ENCODE assay signal across 2 cellular contexts in the genomic region with DNA sequence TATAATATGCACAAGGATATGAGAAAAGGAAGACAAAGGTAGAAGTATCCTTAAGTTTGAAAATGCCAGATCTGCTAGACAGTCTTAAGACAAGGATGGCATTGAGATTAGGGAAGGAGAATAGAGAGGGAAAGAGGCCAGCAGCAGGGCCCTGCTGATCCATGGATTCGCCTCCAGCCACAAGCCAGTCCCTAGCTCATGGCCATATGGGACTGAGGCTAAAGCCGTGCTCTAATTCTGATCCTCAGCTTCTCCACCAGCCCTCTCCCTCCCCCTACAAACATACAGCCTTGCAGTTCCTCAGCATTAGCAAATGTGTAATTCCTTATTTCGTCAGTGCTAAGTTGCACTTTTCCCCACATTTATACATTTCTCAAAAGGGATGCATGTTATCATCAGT.
TF ChIP-seq lines count a peak whose summit lies in the region.

No MANE protein-coding gene starts in this region.

TF ChIP-seq in SK-N-SH, 30 proteins besides CTCF, POLR2A, EP300 and RAD21:
- TF ChIP-seq NRF1 (IDR thresholded peaks at IDR 0.05; ENCODE audit: low read depth, low read length) (no peak), FOXJ3 (CRISPR knock-in tag; IDR thresholded peaks at IDR 0.05) (no peak), FOXM1 (IDR thresholded peaks at IDR 0.05; ENCODE audit: low read depth) (no peak), POLR2AphosphoS5 (IDR thresholded peaks at IDR 0.05; ENCODE audit: low read depth, low read length) (no peak), EZH2phosphoT487 (IDR thresholded peaks at IDR 0.05; ENCODE audit: borderline replicate concordance, low read depth) (no peak)
- TF ChIP-seq, protein P1, sequence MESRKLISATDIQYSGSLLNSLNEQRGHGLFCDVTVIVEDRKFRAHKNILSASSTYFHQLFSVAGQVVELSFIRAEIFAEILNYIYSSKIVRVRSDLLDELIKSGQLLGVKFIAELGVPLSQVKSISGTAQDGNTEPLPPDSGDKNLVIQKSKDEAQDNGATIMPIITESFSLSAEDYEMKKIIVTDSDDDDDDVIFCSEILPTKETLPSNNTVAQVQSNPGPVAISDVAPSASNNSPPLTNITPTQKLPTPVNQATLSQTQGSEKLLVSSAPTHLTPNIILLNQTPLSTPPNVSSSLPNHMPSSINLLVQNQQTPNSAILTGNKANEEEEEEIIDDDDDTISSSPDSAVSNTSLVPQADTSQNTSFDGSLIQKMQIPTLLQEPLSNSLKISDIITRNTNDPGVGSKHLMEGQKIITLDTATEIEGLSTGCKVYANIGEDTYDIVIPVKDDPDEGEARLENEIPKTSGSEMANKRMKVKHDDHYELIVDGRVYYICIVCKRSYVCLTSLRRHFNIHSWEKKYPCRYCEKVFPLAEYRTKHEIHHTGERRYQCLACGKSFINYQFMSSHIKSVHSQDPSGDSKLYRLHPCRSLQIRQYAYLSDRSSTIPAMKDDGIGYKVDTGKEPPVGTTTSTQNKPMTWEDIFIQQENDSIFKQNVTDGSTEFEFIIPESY (IDR thresholded peaks at IDR 0.05; ENCODE audit: borderline replicate concordance, low read depth): no peak
- TF ChIP-seq, protein P2, sequence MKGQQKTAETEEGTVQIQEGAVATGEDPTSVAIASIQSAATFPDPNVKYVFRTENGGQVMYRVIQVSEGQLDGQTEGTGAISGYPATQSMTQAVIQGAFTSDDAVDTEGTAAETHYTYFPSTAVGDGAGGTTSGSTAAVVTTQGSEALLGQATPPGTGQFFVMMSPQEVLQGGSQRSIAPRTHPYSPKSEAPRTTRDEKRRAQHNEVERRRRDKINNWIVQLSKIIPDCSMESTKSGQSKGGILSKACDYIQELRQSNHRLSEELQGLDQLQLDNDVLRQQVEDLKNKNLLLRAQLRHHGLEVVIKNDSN (IDR thresholded peaks at IDR 0.05; ENCODE audit: borderline replicate concordance, low read depth): no peak
- TF ChIP-seq, protein P3, sequence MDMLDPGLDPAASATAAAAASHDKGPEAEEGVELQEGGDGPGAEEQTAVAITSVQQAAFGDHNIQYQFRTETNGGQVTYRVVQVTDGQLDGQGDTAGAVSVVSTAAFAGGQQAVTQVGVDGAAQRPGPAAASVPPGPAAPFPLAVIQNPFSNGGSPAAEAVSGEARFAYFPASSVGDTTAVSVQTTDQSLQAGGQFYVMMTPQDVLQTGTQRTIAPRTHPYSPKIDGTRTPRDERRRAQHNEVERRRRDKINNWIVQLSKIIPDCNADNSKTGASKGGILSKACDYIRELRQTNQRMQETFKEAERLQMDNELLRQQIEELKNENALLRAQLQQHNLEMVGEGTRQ (IDR thresholded peaks at IDR 0.05; ENCODE audit: borderline replicate concordance, low read depth, low read length): no peak

TF ChIP-seq in SK-N-SH treated with all-trans-retinoic acid at 6 μM for 48 hours, 23 proteins besides CTCF, POLR2A, EP300 and RAD21:
- no peak for TF ChIP-seq RARB (CRISPR knock-in tag; IDR thresholded peaks at IDR 0.05)
- no peak for TF ChIP-seq GLIS3 (CRISPR knock-in tag; IDR thresholded peaks at IDR 0.05)
- no peak for TF ChIP-seq ZNF565 (CRISPR knock-in tag; conservative IDR thresholded peaks at IDR 0.05; ENCODE audit: low read depth)
- TF ChIP-seq ZNF70 (CRISPR knock-in tag; IDR thresholded peaks at IDR 0.05): no peak
- TF ChIP-seq PPARA (CRISPR knock-in tag; IDR thresholded peaks at IDR 0.05; ENCODE audit: borderline replicate concordance): no peak
- TF ChIP-seq ARNTL (CRISPR knock-in tag; IDR thresholded peaks at IDR 0.05; ENCODE audit: borderline replicate concordance, low read depth): no peak
- TF ChIP-seq CSDC2 (CRISPR knock-in tag; IDR thresholded peaks at IDR 0.05): no peak
- no peak for TF ChIP-seq TOX (CRISPR knock-in tag; IDR thresholded peaks at IDR 0.05; ENCODE audit: borderline replicate concordance)
- no peak for TF ChIP-seq OSR1 (CRISPR knock-in tag; IDR thresholded peaks at IDR 0.05)
- TF ChIP-seq ZFP3 (CRISPR knock-in tag; IDR thresholded peaks at IDR 0.05): no peak
- TF ChIP-seq, protein P4, sequence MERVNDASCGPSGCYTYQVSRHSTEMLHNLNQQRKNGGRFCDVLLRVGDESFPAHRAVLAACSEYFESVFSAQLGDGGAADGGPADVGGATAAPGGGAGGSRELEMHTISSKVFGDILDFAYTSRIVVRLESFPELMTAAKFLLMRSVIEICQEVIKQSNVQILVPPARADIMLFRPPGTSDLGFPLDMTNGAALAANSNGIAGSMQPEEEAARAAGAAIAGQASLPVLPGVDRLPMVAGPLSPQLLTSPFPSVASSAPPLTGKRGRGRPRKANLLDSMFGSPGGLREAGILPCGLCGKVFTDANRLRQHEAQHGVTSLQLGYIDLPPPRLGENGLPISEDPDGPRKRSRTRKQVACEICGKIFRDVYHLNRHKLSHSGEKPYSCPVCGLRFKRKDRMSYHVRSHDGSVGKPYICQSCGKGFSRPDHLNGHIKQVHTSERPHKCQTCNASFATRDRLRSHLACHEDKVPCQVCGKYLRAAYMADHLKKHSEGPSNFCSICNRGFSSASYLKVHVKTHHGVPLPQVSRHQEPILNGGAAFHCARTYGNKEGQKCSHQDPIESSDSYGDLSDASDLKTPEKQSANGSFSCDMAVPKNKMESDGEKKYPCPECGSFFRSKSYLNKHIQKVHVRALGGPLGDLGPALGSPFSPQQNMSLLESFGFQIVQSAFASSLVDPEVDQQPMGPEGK (CRISPR knock-in tag; IDR thresholded peaks at IDR 0.05; ENCODE audit: borderline replicate concordance): no peak
- TF ChIP-seq ZNF8 (CRISPR knock-in tag; IDR thresholded peaks at IDR 0.05): no peak
- TF ChIP-seq, protein P5, sequence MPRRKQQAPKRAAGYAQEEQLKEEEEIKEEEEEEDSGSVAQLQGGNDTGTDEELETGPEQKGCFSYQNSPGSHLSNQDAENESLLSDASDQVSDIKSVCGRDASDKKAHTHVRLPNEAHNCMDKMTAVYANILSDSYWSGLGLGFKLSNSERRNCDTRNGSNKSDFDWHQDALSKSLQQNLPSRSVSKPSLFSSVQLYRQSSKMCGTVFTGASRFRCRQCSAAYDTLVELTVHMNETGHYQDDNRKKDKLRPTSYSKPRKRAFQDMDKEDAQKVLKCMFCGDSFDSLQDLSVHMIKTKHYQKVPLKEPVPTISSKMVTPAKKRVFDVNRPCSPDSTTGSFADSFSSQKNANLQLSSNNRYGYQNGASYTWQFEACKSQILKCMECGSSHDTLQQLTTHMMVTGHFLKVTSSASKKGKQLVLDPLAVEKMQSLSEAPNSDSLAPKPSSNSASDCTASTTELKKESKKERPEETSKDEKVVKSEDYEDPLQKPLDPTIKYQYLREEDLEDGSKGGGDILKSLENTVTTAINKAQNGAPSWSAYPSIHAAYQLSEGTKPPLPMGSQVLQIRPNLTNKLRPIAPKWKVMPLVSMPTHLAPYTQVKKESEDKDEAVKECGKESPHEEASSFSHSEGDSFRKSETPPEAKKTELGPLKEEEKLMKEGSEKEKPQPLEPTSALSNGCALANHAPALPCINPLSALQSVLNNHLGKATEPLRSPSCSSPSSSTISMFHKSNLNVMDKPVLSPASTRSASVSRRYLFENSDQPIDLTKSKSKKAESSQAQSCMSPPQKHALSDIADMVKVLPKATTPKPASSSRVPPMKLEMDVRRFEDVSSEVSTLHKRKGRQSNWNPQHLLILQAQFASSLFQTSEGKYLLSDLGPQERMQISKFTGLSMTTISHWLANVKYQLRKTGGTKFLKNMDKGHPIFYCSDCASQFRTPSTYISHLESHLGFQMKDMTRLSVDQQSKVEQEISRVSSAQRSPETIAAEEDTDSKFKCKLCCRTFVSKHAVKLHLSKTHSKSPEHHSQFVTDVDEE (CRISPR knock-in tag; IDR thresholded peaks at IDR 0.05): no peak
- TF ChIP-seq SNAI2 (CRISPR knock-in tag; IDR thresholded peaks at IDR 0.05): no peak
- TF ChIP-seq ZC3H10 (CRISPR knock-in tag; IDR thresholded peaks at IDR 0.05): no peak
- TF ChIP-seq TCF4 (CRISPR knock-in tag; IDR thresholded peaks at IDR 0.05; ENCODE audit: borderline replicate concordance): no peak
